ENCODE assay signal across 36 cellular contexts in genomic region chr5:175879743-175880142, GRCh38. TPM values are rescaled to one million over a fixed set of nuclear protein-coding genes. Genes with fewer than 3 reads are reported as not detected.
"Had no signal": no experiment of that assay in that cellular context is flagged by ENCODE, and none has a peak within 500 bp of the region (broad histone marks: within the 10 kb centered on the region; RNA-seq: fewer than 3 reads in every experiment).

No MANE protein-coding gene starts in this region.

- H3K4me1 ChIP-seq: left lung, right atrium auricular region, right lobe of liver, tibial nerve, uterus had no signal

- H3K36me3 ChIP-seq: left lung, right atrium auricular region, right lobe of liver, tibial nerve, uterus had no signal

- H3K36me3 Mint-ChIP-seq: mesothelial cell of epicardium, natural killer cell had no signal

- H3K9me3 ChIP-seq: left lung, right atrium auricular region, right lobe of liver, tibial nerve, uterus had no signal

- H3K9me3 Mint-ChIP-seq: mesothelial cell of epicardium; natural killer cell; nephron progenitor cell; stimulated activated naive CD8-positive, alpha-beta T cell treated with anti-CD3 and anti-CD28 coated beads, Interleukin-15, amount 100 ng/mL, for 72 hours; type B pancreatic cell had no signal

- H3K4me1 Mint-ChIP-seq: immature natural killer cell; mesothelial cell of epicardium; naive B cell; stimulated activated memory B cell treated with anti-CD40 and anti-IgM and Interleukin-4, amounts not matched to agents 10 μg/mL and 1 μg/mL and 100 μg/mL, for 72 hours had no signal

- H3K27me3 ChIP-seq: right atrium auricular region, right lobe of liver, uterus had no signal

- H3K27ac Mint-ChIP-seq: immature natural killer cell; mesothelial cell of epicardium; naive B cell; natural killer cell; nephron progenitor cell; progenitor cell of endocrine pancreas; stimulated activated memory B cell treated with anti-CD40 and anti-IgM and Interleukin-4, amounts not matched to agents 10 μg/mL and 1 μg/mL and 100 μg/mL, for 72 hours; stimulated activated naive CD8-positive, alpha-beta T cell treated with anti-CD3 and anti-CD28 coated beads, Interleukin-15, amount 100 ng/mL, for 72 hours; type B pancreatic cell had no signal

- H3K27ac ChIP-seq: left lung, right atrium auricular region, right lobe of liver, tibial nerve, uterus had no signal

- H3K4me3 ChIP-seq: left lung, lung, right atrium auricular region, right lobe of liver, smooth muscle cell, tibial nerve, uterus had no signal

- H3K4me3 Mint-ChIP-seq: immature natural killer cell; naive B cell; natural killer cell; stimulated activated memory B cell treated with anti-CD40 and anti-IgM and Interleukin-4, amounts not matched to agents 10 μg/mL and 1 μg/mL and 100 μg/mL, for 72 hours; type B pancreatic cell had no signal

- ATAC-seq: left colon; left lung; natural killer cell; right lobe of liver; stimulated activated memory B cell treated with anti-CD40 and anti-IgM and Interleukin-4, amounts not matched to agents 10 μg/mL and 1 μg/mL and 100 μg/mL, for 72 hours had no signal

- H3K9ac ChIP-seq: parathyroid adenoma had no signal

- DNase-seq: hypothalamus; immature natural killer cell; kidney; left colon; mesendoderm; naive B cell; natural killer cell; nephron progenitor cell; nucleus accumbens; right lobe of liver; stimulated activated CD4-positive, alpha-beta T cell treated with anti-CD3 and anti-CD28 coated beads, Interleukin-1b, Interleukin-23, amount 100 ng/mL, for 48 hours; stimulated activated CD4-positive, alpha-beta T cell treated with anti-CD3 and anti-CD28 coated beads, Interleukin-2, amount 100 ng/mL, for 48 hours; stimulated activated CD4-positive, alpha-beta T cell treated with anti-CD3 and anti-CD28 coated beads, Interleukin-4, amount 100 ng/mL, for 4 hours; stimulated activated CD8-positive, alpha-beta memory T cell treated with anti-CD3 and anti-CD28 coated beads, Interleukin-4, amount 100 ng/mL, for 48 hours; stimulated activated naive CD4-positive, alpha-beta T cell treated with Interleukin-2 at 50 U/mL for 16 hours; stimulated activated naive CD8-positive, alpha-beta T cell treated with anti-CD3 and anti-CD28 coated beads, Interleukin-15, amount 100 ng/mL, for 72 hours; substantia nigra; uterus had no signal

- H3K79me2 ChIP-seq: parathyroid adenoma had no signal

- FAIRE-seq: islet of Langerhans, kidney had no signal

RNA-seq across cellular contexts. Expression of gene CPLX2, which starts 8.4 kb away (rescaled TPM):
- total RNA-seq: kidney, left lung, lower leg skin, mesothelial cell of epicardium, mononuclear cell, natural killer cell, osteocyte, pulmonary artery endothelial cell, renal cortical epithelial cell, right atrium auricular region, skeletal muscle tissue, smooth muscle cell, tibial nerve, ureter had no signal
- polyA plus RNA-seq: immature natural killer cell, smooth muscle cell had no signal
